ENCODE assay signal across 8 cellular contexts in the genomic region with DNA sequence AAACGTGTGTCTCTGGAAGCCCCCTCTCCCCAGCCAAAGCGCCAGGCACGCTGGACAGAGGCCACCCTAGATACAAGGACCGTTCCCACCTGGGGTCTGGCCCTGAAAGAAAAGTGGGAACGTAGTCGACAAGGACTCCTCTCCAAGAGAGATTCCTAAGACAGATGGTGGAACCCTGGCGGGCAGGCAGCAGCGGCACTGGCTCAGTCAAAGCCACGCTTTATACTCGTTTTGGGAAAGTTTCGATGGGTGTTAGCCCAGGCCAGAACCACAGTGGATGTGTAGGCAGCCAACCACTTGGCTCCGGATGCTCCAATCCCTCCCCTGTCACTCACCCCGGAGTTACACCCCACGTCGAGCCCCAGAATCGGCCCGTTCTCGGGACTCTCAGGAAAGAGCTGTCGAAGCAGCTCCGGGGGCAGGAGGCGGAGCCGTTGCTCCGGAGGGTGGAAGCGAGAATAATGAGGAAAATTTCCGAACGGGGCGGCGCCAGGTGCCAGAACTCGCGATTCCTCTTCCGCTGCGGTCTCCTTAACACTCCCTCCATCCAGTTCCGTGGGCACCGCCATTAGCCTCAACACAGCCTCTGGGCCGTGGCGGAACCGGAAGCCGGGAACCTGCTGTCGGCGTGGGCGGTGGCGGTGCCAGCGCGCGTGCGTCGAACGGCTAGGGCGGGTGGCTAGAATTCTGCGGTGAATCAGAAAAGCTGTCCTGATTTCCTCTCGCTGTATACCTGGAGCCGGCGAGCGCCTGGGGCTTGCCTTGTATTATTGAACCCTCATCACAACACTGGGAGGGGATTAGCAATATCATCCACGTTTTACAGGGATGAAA. TPM values are rescaled to one million over a fixed set of nuclear protein-coding genes. Genes with fewer than 3 reads are reported as not detected.
A peak's percentile ranks its signal among the peaks of the same experiment; 100 is the strongest.
DNase-seq lines count a peak whose midpoint lies in the region; ATAC-seq lines count a peak whose summit lies in the region.

BCDIN3D (minus strand) TSS at position 588 of the 834 bp plus-strand sequence; CDS start at position 569, 19 bp downstream.

- ATAC-seq in GM21360 (IDR thresholded peaks at IDR 0.05; ENCODE audit: unreplicated experiment): peak; percentile 78
- peak; percentile 93 for ATAC-seq in effector memory CD8-positive, alpha-beta T cell (replicated peaks)

- 0 to 1% methylated on average over 35 to 52 of the region's 55 CpGs for WGBS in mesodermal cell (ENCODE audit: insufficient coverage in 2 of 2), 2 experiments

- H3K4me3 ChIP-seq in mesodermal cell (ENCODE audit: extremely low read depth, insufficient read depth, low read length, poor library complexity, severe bottlenecking): peak within 1 kb of the TSS; percentile 66

- DNase-seq in CMK (ENCODE audit: low read depth): peak; percentile 86
- DNase-seq in HT-29 (ENCODE audit: low spot score): peak; percentile 96
- peak; percentile 78 for DNase-seq in NK-92 treated with Interleukin-12 subunit alpha and Interleukin-12 subunit beta, amount 100 ng/mL, for 24 hours (lab: John Stamatoyannopoulos, UW)
- peak; percentile 84 to 92 (median 90) for DNase-seq in activated CD8-positive, alpha-beta memory T cell treated with anti-CD3 and anti-CD28 coated beads for 48 hours (ENCODE audit: low read depth in 2 of 3, low spot score in 2 of 3)
- DNase-seq in effector memory CD8-positive, alpha-beta T cell: peak; percentile 86 to 87 (median 86)
- DNase-seq in stimulated activated CD8-positive, alpha-beta memory T cell treated with anti-CD3 and anti-CD28 coated beads, Interleukin-15, amount 100 ng/mL, for 24 hours (ENCODE audit: low read depth): peak; percentile 89

- no peaks in the 10 kb centered on the region for H3K36me3 ChIP-seq in mesodermal cell (ENCODE audit: control insufficient read depth, insufficient read depth, low read length)

- peaks cover 11% of the 10 kb centered on the region for H3K36me3 Mint-ChIP-seq in effector memory CD8-positive, alpha-beta T cell (ENCODE audit: insufficient read depth)

- H3K4me1 ChIP-seq in mesodermal cell (ENCODE audit: control insufficient read depth, insufficient read depth, low read length, poor library complexity, severe bottlenecking): no peaks in the 10 kb centered on the region

- peak within 1 kb of the TSS; percentile 90 to 91 for H3K4me3 Mint-ChIP-seq in effector memory CD8-positive, alpha-beta T cell

- peak within 1 kb of the TSS; percentile 88 for H3K27ac ChIP-seq in mesodermal cell (ENCODE audit: low read depth, low read length, severe bottlenecking)

- no peaks in the 10 kb centered on the region for H3K9me3 Mint-ChIP-seq in effector memory CD8-positive, alpha-beta T cell

- H3K4me1 Mint-ChIP-seq in effector memory CD8-positive, alpha-beta T cell (ENCODE audit: low read depth in 2 of 2): peaks cover 19 to 29% of the 10 kb centered on the region in 2 donors

- H3K9me3 ChIP-seq in mesodermal cell (ENCODE audit: control insufficient read depth, low read length): no peaks in the 10 kb centered on the region

- peak within 1 kb of the TSS; percentile 93 to 94 for H3K27ac Mint-ChIP-seq in effector memory CD8-positive, alpha-beta T cell

- no peaks in the 10 kb centered on the region for H3K27me3 Mint-ChIP-seq in effector memory CD8-positive, alpha-beta T cell

RNA-seq across cellular contexts. Expression of gene BCDIN3D, which starts in this region (rescaled TPM):
- total RNA-seq in HT-29 (2014; rRNA removed; shearing (Covaris generic)): 2.5 and 2.9 TPM in 2 replicates
- 3.7 TPM for polyA plus RNA-seq in mesodermal cell (2013, experiment 1 of 2)
- 2.8 TPM for polyA plus RNA-seq in mesodermal cell (2013, experiment 2 of 2)

Comparison
In these comparisons a context has a peak if more than half of its experiments do, and no peak if none do; other contexts are left out.
1. Peak in every context shown above with its lines: DNase-seq, ATAC-seq, H3K4me3 ChIP-seq and H3K27ac ChIP-seq.